Comparison of ENCODE assay signal across 8 cellular contexts in the genomic region with DNA sequence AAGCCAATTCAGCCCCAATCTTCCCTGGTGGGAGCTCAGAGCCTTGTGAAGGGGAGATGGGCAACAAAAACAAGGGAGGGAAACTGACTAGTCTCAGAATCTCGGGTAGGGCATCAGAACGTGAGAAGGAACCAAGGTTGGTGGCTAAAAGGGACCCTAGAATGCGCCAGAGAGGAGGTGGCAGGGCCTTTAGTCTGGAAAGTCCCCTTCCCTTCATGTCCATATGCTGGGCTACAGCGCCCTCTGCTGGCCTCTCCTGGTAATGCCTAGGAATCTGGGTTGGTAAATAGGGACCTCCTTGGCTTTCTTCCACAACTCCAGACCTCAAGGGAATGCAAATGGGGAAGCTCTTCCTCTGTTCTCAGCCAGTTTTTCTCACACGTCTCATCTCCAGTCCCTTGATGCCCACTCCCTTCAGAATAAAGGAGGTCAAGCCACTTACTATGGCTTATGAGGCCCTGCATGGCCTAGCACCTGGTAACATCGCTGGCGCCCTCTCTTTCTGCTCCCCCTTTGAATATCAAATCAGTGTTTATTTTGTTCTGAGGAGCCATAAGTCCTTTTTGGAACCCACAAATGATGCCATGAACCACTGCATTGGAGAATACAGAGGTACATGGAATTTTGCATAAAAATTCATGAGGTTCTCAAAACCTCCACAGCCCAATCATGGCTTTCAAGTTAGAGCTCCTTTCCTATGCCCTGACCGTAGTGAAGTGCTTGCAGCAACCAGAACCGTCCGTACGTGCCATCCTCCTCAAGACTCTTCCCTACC. TPM values are rescaled to one million over a fixed set of nuclear protein-coding genes. Genes with fewer than 3 reads are reported as not detected.
A peak's percentile ranks its signal among the peaks of the same experiment; 100 is the strongest.
DNase-seq lines count a peak whose midpoint lies in the region; ATAC-seq and TF ChIP-seq lines count a peak whose summit lies in the region.

No MANE protein-coding gene starts in this region.

- in situ Hi-C loops in IMR-90 (cut with MboI; ENCODE audit: low sequenced_read_pairs), result no loop called here

- peak overlapping the region; percentile 88; the same call in 1 of the 2 replicates for H3K4me2 ChIP-seq in IMR-90 (ENCODE audit: low read depth, low read length)
- peak overlapping the region; percentile 99 for H3K4me2 ChIP-seq in OCI-LY7 (ENCODE audit: low read length)

- H3K79me1 ChIP-seq in IMR-90 (ENCODE audit: low read depth in 1 of 2, low read length in 2 of 2), result peaks cover 14 to 51% of the 10 kb centered on the region in 2 experiments; a peak in 3 of 4 replicates

- peaks cover 18% of the 10 kb centered on the region for H3K79me2 ChIP-seq in OCI-LY7 (ENCODE audit: insufficient read depth, low read depth, low read length)

- TF ChIP-seq CTCF in IMR-90 (conservative IDR thresholded peaks at IDR 0.05; ENCODE audit: low read depth, low read length), result peak; percentile 97
- peak; percentile 98 for TF ChIP-seq CTCF in OCI-LY7 (conservative IDR thresholded peaks at IDR 0.05; ENCODE audit: low read length)

- H3K9me2 ChIP-seq in OCI-LY7 (ENCODE audit: insufficient read depth, low read length), result no peaks in the 10 kb centered on the region

- BruUV-seq in IMR-90 (replicated peaks; lab: Mats Ljungman, UMichigan) (no TSS peak), OCI-LY7 (replicated peaks; lab: Mats Ljungman, UMichigan) (no TSS peak)

- DNase-seq in IMR-90 (peak; percentile 86), OCI-LY7 (ENCODE audit: low spot score) (peak; percentile 86), activated T-cell treated with anti-CD3 and anti-CD28 coated beads for 24 hours (ENCODE audit: low read depth) (peak; percentile 91), erythroblast (lab: John Stamatoyannopoulos, UW) (peak; percentile 81 to 92)
- DNase-seq in stimulated activated CD8-positive, alpha-beta memory T cell treated with anti-CD3 and anti-CD28 coated beads, Interleukin-7, amount 100 ng/mL, for 1 hour (ENCODE audit: low read depth in 2 of 2), result peak; percentile 85 to 98

- peak overlapping the region; percentile 100 for H3K9ac ChIP-seq in IMR-90 (ENCODE audit: low read depth, low read length)
- peak overlapping the region; percentile 79 for H3K9ac ChIP-seq in muscle layer of colon (ENCODE audit: low read length)

- no peak overlapping the region for H2BK15ac ChIP-seq in IMR-90 (ENCODE audit: low read depth, low read length)

- no peaks in the 10 kb centered on the region for H3K27me3 ChIP-seq in IMR-90 (ENCODE audit: control insufficient read depth, insufficient read depth, low read length)
- no peaks in the 10 kb centered on the region for H3K27me3 ChIP-seq in muscle layer of colon (ENCODE audit: control insufficient read depth in 1 of 2, insufficient read depth in 2 of 2, low read length in 2 of 2)

- peaks cover 22% of the 10 kb centered on the region; the same call in 1 of the 2 replicates for H4K20me1 ChIP-seq in IMR-90 (ENCODE audit: insufficient read depth, low read length)
- H4K20me1 ChIP-seq in OCI-LY7 (ENCODE audit: insufficient read depth, low read length), result no peaks in the 10 kb centered on the region

- peak; percentile 50 for ATAC-seq in IMR-90 (ENCODE audit: low read depth)
- no peak for ATAC-seq in HG02870 (IDR thresholded peaks at IDR 0.05; ENCODE audit: unreplicated experiment)

- TF ChIP-seq RAD21 in IMR-90 (IDR thresholded peaks at IDR 0.05; ENCODE audit: low read length), result peak; percentile 90

- no peak overlapping the region for H3K18ac ChIP-seq in IMR-90 (ENCODE audit: low read depth, low read length)

- H3K4me1 ChIP-seq in IMR-90 (ENCODE audit: control insufficient read depth, insufficient read depth, low read length), result peaks cover 7% of the 10 kb centered on the region
- peaks cover 44% of the 10 kb centered on the region for H3K4me1 ChIP-seq in OCI-LY7 (ENCODE audit: insufficient read depth, low read length, poor library complexity, severe bottlenecking)
- H3K4me1 ChIP-seq in muscle layer of colon (ENCODE audit: insufficient read depth, low read length), result peaks cover 33% of the 10 kb centered on the region

- peak overlapping the region; percentile 97 to 98 for H4K8ac ChIP-seq in IMR-90 (ENCODE audit: low read depth in 2 of 2, low read length in 2 of 2)

- peak overlapping the region; percentile 99; the same call in 1 of the 2 replicates for H3K4me3 ChIP-seq in GM08714 (ENCODE audit: low read length)
- no peak overlapping the region for H3K4me3 ChIP-seq in IMR-90 (ENCODE audit: insufficient read depth, low read depth, low read length)
- peak overlapping the region; percentile 77 for H3K4me3 ChIP-seq in OCI-LY7 (ENCODE audit: low read depth, low read length, poor library complexity, severe bottlenecking)
- H3K4me3 ChIP-seq in muscle layer of colon (ENCODE audit: low read depth in 1 of 2, low read length in 2 of 2), result peak overlapping the region; percentile 3 to 97

- peak overlapping the region; percentile 48 for H2BK5ac ChIP-seq in IMR-90 (ENCODE audit: low read depth, low read length, poor library complexity, severe bottlenecking)

- no peak overlapping the region for H2BK120ac ChIP-seq in IMR-90 (ENCODE audit: low read depth, low read length)

- H3K4ac ChIP-seq in IMR-90 (ENCODE audit: low read depth, low read length), result peak overlapping the region; percentile 100

- intact Hi-C loops in IMR-90 (cut with micrococcal nuclease), result loop anchor here (1.0 to 2.0 kb wide), 3 partner anchors 44 to 334 kb away; a partner anchor contains a TSS
- intact Hi-C loops in OCI-LY7 (cut with micrococcal nuclease; ENCODE audit: unreplicated experiment), result loop anchor here (1.0 kb wide), 1 partner anchor 104 kb away; no protein-coding TSS in a partner anchor

- H4K91ac ChIP-seq in IMR-90 (ENCODE audit: insufficient read depth, low read depth, low read length), result peak overlapping the region; percentile 50; the same call in 1 of the 2 replicates

- H2AK9ac ChIP-seq in IMR-90 (replicated peaks; ENCODE audit: low read depth, low read length, poor library complexity), result peak overlapping the region; percentile 80

- peaks cover 49% of the 10 kb centered on the region for H3K36me3 ChIP-seq in IMR-90 (ENCODE audit: control insufficient read depth, insufficient read depth, low read length)
- peaks cover 76% of the 10 kb centered on the region for H3K36me3 ChIP-seq in OCI-LY7 (ENCODE audit: insufficient read depth, low read length)
- H3K36me3 ChIP-seq in muscle layer of colon (ENCODE audit: insufficient read depth, low read length), result peaks cover 61% of the 10 kb centered on the region

- no peak overlapping the region for H3K56ac ChIP-seq in IMR-90 (ENCODE audit: extremely low read depth, insufficient read depth, low read length)

- CTCF ChIA-PET in IMR-90 (lab: Yijun Ruan, JAX) (interaction anchor here (0.6 to 1.8 kb wide), 10 partner anchors 10 to 124 kb away, joined by 3 to 8 read pairs (median 4); no protein-coding TSS in a partner anchor), OCI-LY7 (lab: Charles Lee; ENCODE audit: unreplicated experiment) (interaction anchor here (1.0 kb wide), 1 partner anchor 10 kb away, joined by 5 read pairs; no protein-coding TSS in a partner anchor)

- no peaks in the 10 kb centered on the region; the same call in none of the 2 replicates for H3K9me1 ChIP-seq in IMR-90 (ENCODE audit: insufficient read depth, low read length)

- dilution Hi-C loops in IMR-90 (cut with HindIII; ENCODE audit: low sequenced_read_pairs, unreplicated experiment), result no loop called here

- 34% methylated on average over 3 of the region's 11 CpGs; no CpG with 5 or more reads in 1 of the 2 experiments for WGBS in IMR-90 (ENCODE audit: extremely low coverage in 2 of 2, insufficient read length in 1 of 2), 2 experiments

- peak overlapping the region; percentile 49 for H2AK5ac ChIP-seq in IMR-90 (ENCODE audit: low read depth, low read length)

- H2AFZ ChIP-seq in IMR-90 (replicated peaks; ENCODE audit: low read length, poor library complexity) (no peak overlapping the region), OCI-LY7 (ENCODE audit: low read length) (no peak overlapping the region)

- 0 out of 2 replicates have a peak overlapping the region, but pooled peaks have one; percentile 31 for H4K5ac ChIP-seq in IMR-90 (ENCODE audit: low read depth, low read length)

- H3K23ac ChIP-seq in IMR-90 (ENCODE audit: low read depth, low read length), result peak overlapping the region; percentile 67; the same call in 1 of the 2 replicates

- H3K27ac ChIP-seq in IMR-90 (ENCODE audit: insufficient read depth, low read length), result peak overlapping the region; percentile 34
- peak overlapping the region; percentile 68 for H3K27ac ChIP-seq in OCI-LY7 (ENCODE audit: low read depth, low read length, poor library complexity, severe bottlenecking)
- H3K27ac ChIP-seq in muscle layer of colon (ENCODE audit: low read depth, low read length), result peak overlapping the region; percentile 99

- H3K9me3 ChIP-seq in IMR-90 (ENCODE audit: control insufficient read depth, insufficient read depth, low read length), result no peaks in the 10 kb centered on the region
- no peaks in the 10 kb centered on the region for H3K9me3 ChIP-seq in OCI-LY7 (ENCODE audit: low read length)
- no peaks in the 10 kb centered on the region for H3K9me3 ChIP-seq in muscle layer of colon (ENCODE audit: low read length)

- 0 out of 2 replicates have a peak overlapping the region, but pooled peaks have one; percentile 100 for H3K14ac ChIP-seq in IMR-90 (replicated peaks; ENCODE audit: low read depth, low read length)

- TF ChIP-seq POLR2A in IMR-90 (IDR thresholded peaks at IDR 0.05; ENCODE audit: low read depth, low read length) (no peak; the same call in 1 of the 2 replicates), erythroblast (IDR thresholded peaks at IDR 0.05; ENCODE audit: low read length) (no peak)

- POLR2A ChIA-PET in IMR-90 (lab: Charles Lee; ENCODE audit: unreplicated experiment), result interaction anchor here (0.6 to 0.7 kb wide), 2 partner anchors 24 to 103 kb away, joined by 3 to 7 read pairs; no protein-coding TSS in a partner anchor
- POLR2A ChIA-PET in OCI-LY7 (lab: Charles Lee), result interaction anchor here (0.6 kb wide), 1 partner anchor 146 kb away, joined by 6 read pairs; no protein-coding TSS in a partner anchor

- no peak overlapping the region for H2BK20ac ChIP-seq in IMR-90 (ENCODE audit: low read depth, low read length)

RNA-seq across cellular contexts. Expression of a gene that starts 1.3 kb away (rescaled TPM):
- total RNA-seq in IMR-90 (2012; rRNA removed) (4.1 and 5.8 TPM in 2 replicates), OCI-LY7 (2022) (35.0 and 36.6 TPM in 2 replicates)
- polyA plus RNA-seq in IMR-90 (2012; rRNA removed), result 11.0 and 11.9 TPM in 2 replicates
- 8.9 and 11.5 TPM in 2 replicates for polyA plus RNA-seq in IMR-90 (2012; cell fraction: cytosol; rRNA removed)
- 14.3 and 15.7 TPM in 2 replicates for polyA plus RNA-seq in IMR-90 (2012; cell fraction: nucleus; rRNA removed; ENCODE audit: low replicate concordance)
- total RNA-seq in OCI-LY7 (2014; rRNA removed; shearing (Covaris generic)), result 14.4 and 15.0 TPM in 2 replicates

RNA-seq across cellular contexts. Expression of a gene that starts 44.5 kb away (rescaled TPM):
- total RNA-seq in IMR-90 (2012; rRNA removed) (50.7 and 56.1 TPM in 2 replicates), OCI-LY7 (2022) (360 and 377 TPM in 2 replicates)
- 67.3 and 68.1 TPM in 2 replicates for polyA plus RNA-seq in IMR-90 (2012; rRNA removed)
- 51.7 and 53.7 TPM in 2 replicates for polyA plus RNA-seq in IMR-90 (2012; cell fraction: cytosol; rRNA removed)
- 65.4 and 102 TPM in 2 replicates for polyA plus RNA-seq in IMR-90 (2012; cell fraction: nucleus; rRNA removed; ENCODE audit: low replicate concordance)
- 194 and 200 TPM in 2 replicates for total RNA-seq in OCI-LY7 (2014; rRNA removed; shearing (Covaris generic))

RNA-seq across cellular contexts. Expression of a gene that starts 45.1 kb away (rescaled TPM):
- total RNA-seq in IMR-90 (2012; rRNA removed), result 3.2 and 3.9 TPM in 2 replicates
- 26.7 and 27.8 TPM in 2 replicates for polyA plus RNA-seq in IMR-90 (2012; rRNA removed)
- 26.6 and 36.6 TPM in 2 replicates for polyA plus RNA-seq in IMR-90 (2012; cell fraction: cytosol; rRNA removed)
- 47.5 and 90.5 TPM in 2 replicates for polyA plus RNA-seq in IMR-90 (2012; cell fraction: nucleus; rRNA removed; ENCODE audit: low replicate concordance)
- 10.9 and 15.5 TPM in 2 replicates for total RNA-seq in OCI-LY7 (2014; rRNA removed; shearing (Covaris generic))
- total RNA-seq in OCI-LY7 (2022), result 69.9 and 88.8 TPM in 2 replicates

RNA-seq across cellular contexts. Expression of a gene that starts 55.3 kb away (rescaled TPM):
- total RNA-seq in IMR-90 (2012; rRNA removed) (4.7 and 6.1 TPM in 2 replicates), OCI-LY7 (2022) (3.4 and 5.2 TPM in 2 replicates)
- polyA plus RNA-seq in IMR-90 (2012; rRNA removed), result 9.7 and 11.5 TPM in 2 replicates
- polyA plus RNA-seq in IMR-90 (2012; cell fraction: cytosol; rRNA removed), result 10.3 and 13.1 TPM in 2 replicates
- 4.0 and 7.2 TPM in 2 replicates for polyA plus RNA-seq in IMR-90 (2012; cell fraction: nucleus; rRNA removed; ENCODE audit: low replicate concordance)
- 1.7 and 3.9 TPM in 2 replicates for total RNA-seq in OCI-LY7 (2014; rRNA removed; shearing (Covaris generic))

Comparison
In these comparisons a context has a peak if more than half of its experiments do, and no peak if none do; other contexts are left out.
1. H3K27ac ChIP-seq: peak in every context shown above with its lines; median percentile 99 in muscle layer of colon; 68 in OCI-LY7; 34 in IMR-90.